ENCODE assay signal across 14 cellular contexts in the genomic region with DNA sequence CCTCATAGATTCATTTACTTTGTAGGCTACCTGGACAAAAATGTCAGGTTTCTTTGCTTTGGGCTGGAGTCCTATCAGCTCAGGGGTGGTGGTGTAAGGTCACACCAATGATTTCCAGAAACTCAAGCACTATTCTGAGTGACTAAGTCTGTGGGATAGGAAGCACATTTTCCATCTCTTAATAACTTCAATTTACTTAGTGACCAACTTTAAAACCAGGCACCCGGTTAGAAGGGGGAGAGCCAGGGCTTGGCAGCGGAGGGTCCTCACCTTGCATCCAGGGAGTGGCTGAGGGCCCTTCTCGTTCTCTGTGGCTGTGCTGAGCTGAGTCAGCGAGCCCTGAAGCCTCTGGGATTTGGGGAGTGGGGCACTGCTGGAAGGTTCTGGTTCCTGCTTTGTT. TPM values are rescaled to one million over a fixed set of nuclear protein-coding genes. Genes with fewer than 3 reads are reported as not detected.
DNase-seq lines count a peak whose midpoint lies in the region; ATAC-seq, FAIRE-seq and TF ChIP-seq lines count a peak whose summit lies in the region.
"Had no signal": no experiment of that assay in that cellular context is flagged by ENCODE, and none has a peak within 500 bp of the region (broad histone marks: within the 10 kb centered on the region; RNA-seq: fewer than 3 reads in every experiment).

No MANE protein-coding gene starts in this region.

- H3K27ac ChIP-seq in ascending aorta = peak overlapping the region; percentile 64 to 90
- H3K27ac ChIP-seq in kidney (ENCODE audit: low read depth in 2 of 2, low read length in 2 of 2) = peak overlapping the region; percentile 53 to 63
- peak overlapping the region in 15 of 21 experiments; percentile 12 to 78 (median 67) for H3K27ac ChIP-seq in skin epidermis
- H3K27ac ChIP-seq in CD4-positive, alpha-beta memory T cell (ENCODE audit: low read depth, low read length) = no peak overlapping the region

- TF ChIP-seq CTCF in ascending aorta (IDR thresholded peaks at IDR 0.05) (no peak), kidney (IDR thresholded peaks at IDR 0.05; ENCODE audit: borderline replicate concordance, extremely low read depth, insufficient read depth) (no peak)

- ATAC-seq in GM19455 (IDR thresholded peaks at IDR 0.05; ENCODE audit: unreplicated experiment) = no peak
- ATAC-seq in HG03571 (IDR thresholded peaks at IDR 0.05; ENCODE audit: unreplicated experiment) = no peak

- no peaks in the 10 kb centered on the region for H3K27me3 ChIP-seq in ascending aorta
- no peaks in the 10 kb centered on the region for H3K27me3 ChIP-seq in CD4-positive, alpha-beta memory T cell (ENCODE audit: insufficient read depth, low read length)
- H3K27me3 ChIP-seq: MG63 had no signal

- DNase-seq in ELR (ENCODE audit: low read depth) (peak; percentile 26), ascending aorta (ENCODE audit: low spot score in 2 of 2) (no peak), kidney (no peak), T-helper 2 cell (no peak)
- DNase-seq in CD4-positive, alpha-beta memory T cell = no peak
- DNase-seq: central memory CD4-positive, alpha-beta T cell; GDM1; MG63; stimulated activated CD8-positive, alpha-beta memory T cell treated with anti-CD3 and anti-CD28 coated beads, Interleukin-4, amount 100 ng/mL, for 48 hours had no signal

- H3K36me3 Mint-ChIP-seq in CD4-positive, alpha-beta memory T cell = no peaks in the 10 kb centered on the region

- H3K9me3 ChIP-seq in ascending aorta (no peaks in the 10 kb centered on the region), kidney (ENCODE audit: control insufficient read depth in 1 of 2, low read length in 2 of 2) (no peaks in the 10 kb centered on the region)
- H3K9me3 ChIP-seq in CD4-positive, alpha-beta memory T cell (ENCODE audit: control insufficient read depth in 1 of 2, low read length in 2 of 2) = no peaks in the 10 kb centered on the region
- H3K9me3 ChIP-seq: MG63 had no signal

- peaks cover 9 to 10% of the 10 kb centered on the region in 2 donors for H3K27me3 Mint-ChIP-seq in CD4-positive, alpha-beta memory T cell

- H3K9ac ChIP-seq in kidney (ENCODE audit: low read length in 2 of 2) = no peak overlapping the region

- H3K27ac Mint-ChIP-seq in CD4-positive, alpha-beta memory T cell = no peak overlapping the region
- H3K27ac Mint-ChIP-seq: activated T-helper 1 cell treated with anti-CD3 and anti-CD28 coated beads, Interleukin-12 subunit alpha, Interleukin-12 subunit beta, Interleukin-2, Interleukin-4 antibody, amounts not matched to agents 30 ng/mL and 10 ng/mL and 1 ng/mL, durations not matched to agents 14 hours and 24 hours and 36 hours had no signal

- no peak overlapping the region for H3K4me3 Mint-ChIP-seq in CD4-positive, alpha-beta memory T cell
- H3K4me3 Mint-ChIP-seq: activated T-helper 1 cell treated with anti-CD3 and anti-CD28 coated beads, Interleukin-12 subunit alpha, Interleukin-12 subunit beta, Interleukin-2, Interleukin-4 antibody, amounts not matched to agents 30 ng/mL and 10 ng/mL and 1 ng/mL, durations not matched to agents 14 hours and 24 hours and 36 hours had no signal

- peaks cover 0 to 7% of the 10 kb centered on the region in 2 donors for H3K36me3 ChIP-seq in ascending aorta
- H3K36me3 ChIP-seq in kidney (ENCODE audit: control insufficient read depth in 1 of 2, insufficient read depth in 2 of 2, low read length in 2 of 2) = peaks cover 0 to 3% of the 10 kb centered on the region in 2 donors
- no peaks in the 10 kb centered on the region for H3K36me3 ChIP-seq in CD4-positive, alpha-beta memory T cell (ENCODE audit: insufficient read depth, low read length)

- CTCF ChIA-PET in CD4-positive, alpha-beta memory T cell (lab: Charles Lee; ENCODE audit: partially characterized antibody) = interaction anchor here (0.9 kb wide), 1 partner anchor 75 kb away, joined by 3 read pairs; no protein-coding TSS in a partner anchor

- peaks cover 0 to 4% (median 3%) of the 10 kb centered on the region in 4 donors for H3K4me1 Mint-ChIP-seq in CD4-positive, alpha-beta memory T cell

- H3K4me1 ChIP-seq in ascending aorta = peaks cover 45 to 84% of the 10 kb centered on the region in 2 donors
- H3K4me1 ChIP-seq in kidney (ENCODE audit: control insufficient read depth in 1 of 2, insufficient read depth in 1 of 2, low read depth in 1 of 2, low read length in 2 of 2) = peaks cover 31 to 65% of the 10 kb centered on the region in 2 donors
- no peaks in the 10 kb centered on the region for H3K4me1 ChIP-seq in CD4-positive, alpha-beta memory T cell (ENCODE audit: insufficient read depth, low read length)

- no peaks in the 10 kb centered on the region for H3K9me3 Mint-ChIP-seq in CD4-positive, alpha-beta memory T cell
- H3K9me3 Mint-ChIP-seq: activated T-helper 1 cell treated with anti-CD3 and anti-CD28 coated beads, Interleukin-12 subunit alpha, Interleukin-12 subunit beta, Interleukin-2, Interleukin-4 antibody, amounts not matched to agents 30 ng/mL and 10 ng/mL and 1 ng/mL, durations not matched to agents 14 hours and 24 hours and 36 hours had no signal

- FAIRE-seq in kidney (lab: Jason Lieb, UNC) = no peak

- intact Hi-C loops in ascending aorta (cut with DNase I) (no loop called here), kidney (cut with DNase I) (no loop called here)
- intact Hi-C loops in CD4-positive, alpha-beta memory T cell (cut with micrococcal nuclease) = no loop called here

- POLR2A ChIA-PET in CD4-positive, alpha-beta memory T cell (lab: Charles Lee; ENCODE audit: partially characterized antibody) = no interaction called here

- H3K4me3 ChIP-seq in ascending aorta (peak overlapping the region in 1 of 2 donors; percentile 14), kidney (ENCODE audit: low read length in 2 of 2) (no peak overlapping the region), skin epidermis (peak overlapping the region in 2 of 7 experiments; percentile 21 to 30)
- H3K4me3 ChIP-seq in CD4-positive, alpha-beta memory T cell (ENCODE audit: low read length in 2 of 2) = no peak overlapping the region
- H3K4me3 ChIP-seq: MG63 had no signal

RNA-seq across cellular contexts. Expression of a gene that starts 6.7 kb away (rescaled TPM):
- total RNA-seq in ascending aorta (41.4 TPM), kidney (31.5 TPM)
- 9.1 TPM for polyA plus RNA-seq in kidney (ENCODE audit: insufficient read depth, low read depth, low replicate concordance)
- total RNA-seq in CD4-positive, alpha-beta memory T cell = not detected
- not detected for polyA plus RNA-seq in CD4-positive, alpha-beta memory T cell
- total RNA-seq: T-helper 1 cell treated with Interleukin-12 subunit alpha and Interleukin-12 subunit beta and Interleukin-4 antibody, amounts not matched to agents 30 ng/mL and 1 ng/mL, for 36 hours had no signal

Comparison
In these comparisons a context has a peak if more than half of its experiments do, and no peak if none do; other contexts are left out.
1. RNA of a gene that starts 6.7 kb away (total RNA-seq): 41.4 TPM in ascending aorta (single experiment) and 31.5 TPM in kidney (single experiment); not detected in CD4-positive, alpha-beta memory T cell; every median in the first group is over 10 times any median in the second.